In the genomic region with DNA sequence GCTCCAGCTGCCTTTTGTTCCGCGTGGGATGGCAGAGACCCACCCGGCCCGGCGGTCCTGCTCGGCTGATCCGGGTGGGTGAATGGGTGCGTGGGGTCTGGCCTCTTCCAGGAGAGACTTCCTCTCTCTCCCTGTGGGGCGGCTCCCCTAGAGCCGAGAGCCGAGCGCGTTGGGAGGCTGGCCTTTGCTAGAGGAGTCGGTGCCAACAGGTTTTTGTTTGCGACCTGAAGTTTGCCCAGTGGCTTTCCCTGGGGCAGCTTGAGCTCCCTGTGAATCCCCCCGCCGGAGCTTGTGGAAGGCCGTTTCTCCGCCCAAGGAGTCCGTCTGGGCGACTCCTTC, we compare ENCODE assay signal across 8 cellular contexts. TPM values are rescaled to one million over a fixed set of nuclear protein-coding genes. Genes with fewer than 3 reads are reported as not detected.
A peak's percentile ranks its signal among the peaks of the same experiment; 100 is the strongest.
DNase-seq lines count a peak whose midpoint lies in the region; ATAC-seq and TF ChIP-seq lines count a peak whose summit lies in the region.

No MANE protein-coding gene starts in this region.

- H3K4me2 ChIP-seq in neural cell (ENCODE audit: low read length): peak overlapping the region; percentile 92

- peak overlapping the region; percentile 83 for H2AFZ ChIP-seq in neural cell (ENCODE audit: low read depth, low read length)

- H3K9ac ChIP-seq in neural cell (ENCODE audit: low read length): peak overlapping the region; percentile 94

- no peaks in the 10 kb centered on the region for H3F3A ChIP-seq in neural cell (ENCODE audit: insufficient read depth, low read length, poor library complexity, severe bottlenecking)

- H3K79me2 ChIP-seq in neural cell (replicated peaks; ENCODE audit: insufficient read depth, low read length): peaks cover 36% of the 10 kb centered on the region

- TF ChIP-seq CTCF in GM20000 (IDR thresholded peaks at IDR 0.05; ENCODE audit: extremely low read depth, missing control alignments): no peak
- no peak for TF ChIP-seq CTCF in fibroblast of pulmonary artery (IDR thresholded peaks at IDR 0.05; ENCODE audit: low read length, missing control alignments)
- TF ChIP-seq CTCF in neural cell (IDR thresholded peaks at IDR 0.05; ENCODE audit: poor library complexity, severe bottlenecking): no peak

- no peaks in the 10 kb centered on the region for H3K36me3 ChIP-seq in neural cell (ENCODE audit: insufficient read depth, low read length)

- no peak for ATAC-seq in HG03342 (IDR thresholded peaks at IDR 0.05; ENCODE audit: unreplicated experiment)

- H3K4me3 ChIP-seq in fibroblast of pulmonary artery (replicated peaks; ENCODE audit: low read depth, low read length): peak overlapping the region; percentile 93
- peak overlapping the region; percentile 100 for H3K4me3 ChIP-seq in neural cell (ENCODE audit: low read length)

- TF ChIP-seq RAD21 in neural cell (conservative IDR thresholded peaks at IDR 0.05): no peak

- TF ChIP-seq EP300 in neural cell (conservative IDR thresholded peaks at IDR 0.05; ENCODE audit: poor library complexity, severe bottlenecking): no peak

- no peaks in the 10 kb centered on the region for H4K20me1 ChIP-seq in neural cell (ENCODE audit: insufficient read depth)

- no peaks in the 10 kb centered on the region for H3K27me3 ChIP-seq in neural cell (ENCODE audit: insufficient read depth, low read depth, low read length)

- no peaks in the 10 kb centered on the region for H3K9me3 ChIP-seq in neural cell (ENCODE audit: low read length)

- H3K9me2 ChIP-seq in neural cell (ENCODE audit: insufficient read depth, low read length): no peaks in the 10 kb centered on the region

- DNase-seq in AG08396 (ENCODE audit: low spot score): peak; percentile 49
- DNase-seq in GM20000 (ENCODE audit: low spot score): peak; percentile 52
- DNase-seq in activated CD4-positive, alpha-beta T cell treated with anti-CD3 and anti-CD28 coated beads for 48 hours: peak; percentile 14
- no peak for DNase-seq in fibroblast of pulmonary artery (ENCODE audit: low read depth)
- no peak for DNase-seq in activated gamma-delta T cell treated with Interleukin-2 at 50 U/mL for 16 hours
- no peak for DNase-seq in NCI-H187 (lab: John Stamatoyannopoulos, UW)

- H3K27ac ChIP-seq in neural cell (ENCODE audit: low read length): peak overlapping the region; percentile 79

TF ChIP-seq in neural cell, 6 proteins besides CTCF, POLR2A, EP300 and RAD21:
- TF ChIP-seq MXI1 (conservative IDR thresholded peaks at IDR 0.05; ENCODE audit: poor library complexity, severe bottlenecking) (no peak), EZH2 (IDR thresholded peaks at IDR 0.05; ENCODE audit: borderline replicate concordance, insufficient read depth, low read length, poor library complexity, severe bottlenecking) (no peak), SMC3 (conservative IDR thresholded peaks at IDR 0.05; ENCODE audit: poor library complexity) (no peak), TAF1 (IDR thresholded peaks at IDR 0.05; ENCODE audit: low read depth) (no peak), POLR2AphosphoS5 (IDR thresholded peaks at IDR 0.05) (no peak)
- TF ChIP-seq, protein P1, sequence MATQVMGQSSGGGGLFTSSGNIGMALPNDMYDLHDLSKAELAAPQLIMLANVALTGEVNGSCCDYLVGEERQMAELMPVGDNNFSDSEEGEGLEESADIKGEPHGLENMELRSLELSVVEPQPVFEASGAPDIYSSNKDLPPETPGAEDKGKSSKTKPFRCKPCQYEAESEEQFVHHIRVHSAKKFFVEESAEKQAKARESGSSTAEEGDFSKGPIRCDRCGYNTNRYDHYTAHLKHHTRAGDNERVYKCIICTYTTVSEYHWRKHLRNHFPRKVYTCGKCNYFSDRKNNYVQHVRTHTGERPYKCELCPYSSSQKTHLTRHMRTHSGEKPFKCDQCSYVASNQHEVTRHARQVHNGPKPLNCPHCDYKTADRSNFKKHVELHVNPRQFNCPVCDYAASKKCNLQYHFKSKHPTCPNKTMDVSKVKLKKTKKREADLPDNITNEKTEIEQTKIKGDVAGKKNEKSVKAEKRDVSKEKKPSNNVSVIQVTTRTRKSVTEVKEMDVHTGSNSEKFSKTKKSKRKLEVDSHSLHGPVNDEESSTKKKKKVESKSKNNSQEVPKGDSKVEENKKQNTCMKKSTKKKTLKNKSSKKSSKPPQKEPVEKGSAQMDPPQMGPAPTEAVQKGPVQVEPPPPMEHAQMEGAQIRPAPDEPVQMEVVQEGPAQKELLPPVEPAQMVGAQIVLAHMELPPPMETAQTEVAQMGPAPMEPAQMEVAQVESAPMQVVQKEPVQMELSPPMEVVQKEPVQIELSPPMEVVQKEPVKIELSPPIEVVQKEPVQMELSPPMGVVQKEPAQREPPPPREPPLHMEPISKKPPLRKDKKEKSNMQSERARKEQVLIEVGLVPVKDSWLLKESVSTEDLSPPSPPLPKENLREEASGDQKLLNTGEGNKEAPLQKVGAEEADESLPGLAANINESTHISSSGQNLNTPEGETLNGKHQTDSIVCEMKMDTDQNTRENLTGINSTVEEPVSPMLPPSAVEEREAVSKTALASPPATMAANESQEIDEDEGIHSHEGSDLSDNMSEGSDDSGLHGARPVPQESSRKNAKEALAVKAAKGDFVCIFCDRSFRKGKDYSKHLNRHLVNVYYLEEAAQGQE (IDR thresholded peaks at IDR 0.05; ENCODE audit: borderline replicate concordance): no peak

RNA-seq across cellular contexts. Expression of a gene that starts 1.0 kb away (rescaled TPM):
- 34.0 and 37.8 TPM in 2 replicates for polyA plus RNA-seq in neural cell
- polyA minus RNA-seq in neural cell: 65.0 and 75.6 TPM in 2 replicates

Comparison
In these comparisons a context has a peak if more than half of its experiments do, and no peak if none do; other contexts are left out.
1. DNase-seq: peak in AG08396 (single experiment), GM20000 (single experiment) and activated CD4-positive, alpha-beta T cell treated with anti-CD3 and anti-CD28 coated beads for 48 hours (single experiment); none in fibroblast of pulmonary artery (single experiment), activated gamma-delta T cell treated with Interleukin-2 at 50 U/mL for 16 hours (single experiment) and NCI-H187 (0 of 2).